8 cellular contexts compared by ENCODE assay signal in the genomic region with DNA sequence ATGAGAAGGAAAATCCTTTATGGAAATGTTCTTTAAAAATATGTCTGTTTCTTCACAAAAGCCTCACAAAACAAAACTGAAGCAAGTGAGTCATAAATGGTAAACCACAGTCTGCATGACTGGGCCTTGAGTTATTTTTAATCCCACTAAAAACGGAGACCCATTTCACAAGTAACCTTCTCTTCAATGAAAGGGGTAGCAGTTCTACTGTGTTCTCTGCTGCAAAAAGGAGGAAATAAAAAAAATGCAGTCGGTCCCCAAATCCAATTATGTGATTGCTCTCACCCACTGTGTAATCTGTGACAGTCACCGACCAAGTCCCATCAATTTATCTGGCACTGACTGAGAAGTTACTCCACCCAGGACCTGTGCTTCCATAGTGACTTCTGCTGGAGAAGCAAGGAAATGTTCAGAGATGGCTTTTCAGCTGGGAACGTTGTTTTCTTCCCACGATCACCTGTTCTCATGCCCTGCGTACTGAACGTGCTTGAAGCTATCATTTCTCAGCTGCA.
DNase-seq lines count a peak whose midpoint lies in the region; ATAC-seq, FAIRE-seq and TF ChIP-seq lines count a peak whose summit lies in the region.

No MANE protein-coding gene starts in this region.

- H3K4me1 ChIP-seq in ascending aorta, result no peaks in the 10 kb centered on the region

- peak; percentile 75 for ATAC-seq in GM18873 (IDR thresholded peaks at IDR 0.05; ENCODE audit: low FRiP score, unreplicated experiment)
- ATAC-seq in HG03039 (IDR thresholded peaks at IDR 0.05; ENCODE audit: unreplicated experiment), result peak; percentile 51
- no peak for ATAC-seq in omental fat pad (ENCODE audit: low FRiP score)

- H3K9me3 ChIP-seq in WERI-Rb-1 (ENCODE audit: severe bottlenecking), result no peaks in the 10 kb centered on the region
- no peaks in the 10 kb centered on the region for H3K9me3 ChIP-seq in ascending aorta

- TF ChIP-seq CTCF in WERI-Rb-1 (IDR thresholded peaks at IDR 0.05; ENCODE audit: low read depth, low read length), result peak; percentile 26; the same call in 1 of the 2 replicates
- TF ChIP-seq CTCF in omental fat pad (IDR thresholded peaks at IDR 0.05), result no peak
- TF ChIP-seq CTCF in ascending aorta (IDR thresholded peaks at IDR 0.05), result no peak

- peak; percentile 7 for DNase-seq in A172 (ENCODE audit: low spot score)
- no peak for DNase-seq in WERI-Rb-1
- DNase-seq in urothelium cell line (ENCODE audit: low spot score), result peak; percentile 83
- no peak for DNase-seq in omental fat pad (ENCODE audit: low spot score)
- no peak for DNase-seq in ascending aorta (ENCODE audit: low spot score in 2 of 2)
- no peak for DNase-seq in HEK293T (ENCODE audit: extremely low spot score)

- CTCF ChIA-PET in HEK293T (lab: Yijun Ruan, JAX), result no interaction called here

- H3K36me3 ChIP-seq in WERI-Rb-1, result no peaks in the 10 kb centered on the region
- no peaks in the 10 kb centered on the region for H3K36me3 ChIP-seq in ascending aorta

- peak; percentile 82 for FAIRE-seq in urothelium cell line (lab: Jason Lieb, UNC)

- H3K27me3 ChIP-seq in WERI-Rb-1 (ENCODE audit: insufficient read depth, low read depth, severe bottlenecking), result peaks cover 13% of the 10 kb centered on the region
- H3K27me3 ChIP-seq in ascending aorta, result no peaks in the 10 kb centered on the region

- H3K4me3 ChIP-seq in WERI-Rb-1 (ENCODE audit: low read depth, low read length) (no peak overlapping the region), ascending aorta (no peak overlapping the region)

- intact Hi-C loops in ascending aorta (cut with DNase I), result no loop called here

- POLR2A ChIA-PET in HEK293T (lab: Yijun Ruan, JAX), result no interaction called here

- H3K27ac ChIP-seq in WERI-Rb-1 (no peak overlapping the region), ascending aorta (no peak overlapping the region)

TF ChIP-seq in HEK293T, 16 proteins besides CTCF, POLR2A, EP300 and RAD21:
- no peak for TF ChIP-seq TARDBP (IDR thresholded peaks at IDR 0.05)
- TF ChIP-seq ARNT (IDR thresholded peaks at IDR 0.05), result no peak
- no peak for TF ChIP-seq ELF4 (IDR thresholded peaks at IDR 0.05)
- no peak for TF ChIP-seq SP1 (IDR thresholded peaks at IDR 0.05)
- no peak for TF ChIP-seq ZNF384 (IDR thresholded peaks at IDR 0.05)
- TF ChIP-seq SUZ12 (IDR thresholded peaks at IDR 0.05), result no peak
- no peak for TF ChIP-seq HDGF (IDR thresholded peaks at IDR 0.05; ENCODE audit: borderline replicate concordance)
- TF ChIP-seq FOXK2 (IDR thresholded peaks at IDR 0.05), result no peak
- TF ChIP-seq FOXA1 (IDR thresholded peaks at IDR 0.05), result no peak
- TF ChIP-seq BHLHE40 (IDR thresholded peaks at IDR 0.05; ENCODE audit: borderline replicate concordance), result no peak
- no peak for TF ChIP-seq FOXM1 (IDR thresholded peaks at IDR 0.05; ENCODE audit: borderline replicate concordance)
- no peak for TF ChIP-seq CTBP1 (IDR thresholded peaks at IDR 0.05; ENCODE audit: borderline replicate concordance)
- TF ChIP-seq, protein P1, sequence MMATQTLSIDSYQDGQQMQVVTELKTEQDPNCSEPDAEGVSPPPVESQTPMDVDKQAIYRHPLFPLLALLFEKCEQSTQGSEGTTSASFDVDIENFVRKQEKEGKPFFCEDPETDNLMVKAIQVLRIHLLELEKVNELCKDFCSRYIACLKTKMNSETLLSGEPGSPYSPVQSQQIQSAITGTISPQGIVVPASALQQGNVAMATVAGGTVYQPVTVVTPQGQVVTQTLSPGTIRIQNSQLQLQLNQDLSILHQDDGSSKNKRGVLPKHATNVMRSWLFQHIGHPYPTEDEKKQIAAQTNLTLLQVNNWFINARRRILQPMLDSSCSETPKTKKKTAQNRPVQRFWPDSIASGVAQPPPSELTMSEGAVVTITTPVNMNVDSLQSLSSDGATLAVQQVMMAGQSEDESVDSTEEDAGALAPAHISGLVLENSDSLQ (IDR thresholded peaks at IDR 0.05), result no peak
- no peak for TF ChIP-seq L3MBTL2 (conservative IDR thresholded peaks at IDR 0.05)
- no peak for TF ChIP-seq LEF1 (IDR thresholded peaks at IDR 0.05; ENCODE audit: borderline replicate concordance)
- TF ChIP-seq NFRKB (IDR thresholded peaks at IDR 0.05), result no peak

Comparison
In these comparisons a context has a peak if more than half of its experiments do, and no peak if none do; other contexts are left out.
1. DNase-seq: peak in A172 (single experiment) and urothelium cell line (single experiment); none in WERI-Rb-1 (single experiment), omental fat pad (single experiment), ascending aorta (0 of 2) and HEK293T (single experiment).